Comparison of ENCODE assay signal across 1 cellular context in genomic region chr10:122020202-122020601, GRCh38.
TF ChIP-seq lines count a peak whose summit lies in the region.

No MANE protein-coding gene starts in this region.

TF ChIP-seq in H1, 55 proteins besides CTCF, POLR2A, EP300 and RAD21:
- TF ChIP-seq BACH1 (IDR thresholded peaks at IDR 0.05; ENCODE audit: low read length) (no peak), NRF1 (IDR thresholded peaks at IDR 0.05; ENCODE audit: low read depth, low read length) (no peak), RNF2 (IDR thresholded peaks at IDR 0.05; ENCODE audit: borderline replicate concordance, low read depth, low read length, missing control alignments, poor library complexity, severe bottlenecking) (no peak), TBP (IDR thresholded peaks at IDR 0.05; ENCODE audit: low read depth, low read length) (no peak), SIN3A (conservative IDR thresholded peaks at IDR 0.05 in 1 of 2, IDR thresholded peaks at IDR 0.05 in 1 of 2; ENCODE audit: low read depth in 1 of 2, low read length in 2 of 2) (no peak), FOSL1 (IDR thresholded peaks at IDR 0.05; ENCODE audit: insufficient read depth, low read depth, low read length) (no peak), JUN (IDR thresholded peaks at IDR 0.05; ENCODE audit: low read depth, low read length) (no peak), ZNF274 (IDR thresholded peaks at IDR 0.05; ENCODE audit: borderline replicate concordance, extremely low read depth, low read length) (no peak), ASH2L (IDR thresholded peaks at IDR 0.05; ENCODE audit: low read length) (no peak), CHD2 (IDR thresholded peaks at IDR 0.05; ENCODE audit: low read length) (no peak), KDM1A (IDR thresholded peaks at IDR 0.05; ENCODE audit: borderline replicate concordance, low read length) (no peak)
